In genomic region chr17:50079334-50080095, GRCh38 we compare ENCODE assay signal across 9 cellular contexts. TPM values are rescaled to one million over a fixed set of nuclear protein-coding genes. Genes with fewer than 3 reads are reported as not detected.
DNase-seq lines count a peak whose midpoint lies in the region; ATAC-seq and TF ChIP-seq lines count a peak whose summit lies in the region.
"Had no signal": no experiment of that assay in that cellular context is flagged by ENCODE, and none has a peak within 500 bp of the region (broad histone marks: within the 10 kb centered on the region; RNA-seq: fewer than 3 reads in every experiment).

No MANE protein-coding gene starts in this region.

- CTCF ChIA-PET in GM10248 (lab: Yijun Ruan, JAX), result interaction anchor here (0.9 to 3.4 kb wide), 7 partner anchors 8 to 121 kb away, joined by 3 to 35 read pairs (median 7); no protein-coding TSS in a partner anchor
- CTCF ChIA-PET in MCF 10A (lab: Yijun Ruan, JAX), result interaction anchor here (0.5 to 3.6 kb wide), 11 partner anchors 8 to 90 kb away, joined by 3 to 28 read pairs (median 5); no protein-coding TSS in a partner anchor

- no TSS peak for BruUV-seq in MCF 10A (replicated peaks; lab: Mats Ljungman, UMichigan)

- DNase-seq in GM10248 (ENCODE audit: extremely low spot score) (no peak), NAMALWA (ENCODE audit: low spot score) (peak; percentile 30), MCF 10A (ENCODE audit: unreplicated experiment) (peak; percentile 74), mucosa of descending colon (peak; percentile 86 to 89 (median 88)), HCEC 1CT (no peak)

- no peaks in the 10 kb centered on the region for H3K27me3 Mint-ChIP-seq in MCF 10A (ENCODE audit: insufficient read depth, unreplicated experiment)

- TF ChIP-seq CTCF in GM10248 (IDR thresholded peaks at IDR 0.05; ENCODE audit: control extremely low read depth, extremely low read depth, low read depth, missing control alignments), result peak; percentile 43
- TF ChIP-seq CTCF in MCF 10A (IDR thresholded peaks at IDR 0.05; ENCODE audit: unreplicated experiment), result peak; percentile 54
- TF ChIP-seq CTCF in mucosa of descending colon (IDR thresholded peaks at IDR 0.05), result peak; percentile 67

- ATAC-seq in mucosa of descending colon (peak; percentile 96), GM18498 (IDR thresholded peaks at IDR 0.05; ENCODE audit: unreplicated experiment) (no peak), HG03175 (IDR thresholded peaks at IDR 0.05; ENCODE audit: unreplicated experiment) (no peak), HG02588 (IDR thresholded peaks at IDR 0.05; ENCODE audit: unreplicated experiment) (no peak)

- no peak overlapping the region for H3K4me3 ChIP-seq in mucosa of descending colon

- H3K9me3 ChIP-seq in mucosa of descending colon, result no peaks in the 10 kb centered on the region

- no peak overlapping the region for H3K4me3 Mint-ChIP-seq in MCF 10A (ENCODE audit: unreplicated experiment)

- peak overlapping the region; percentile 43 for H3K27ac Mint-ChIP-seq in MCF 10A (ENCODE audit: low read depth, unreplicated experiment)

- H3K36me3 ChIP-seq in mucosa of descending colon (ENCODE audit: low read depth), result no peaks in the 10 kb centered on the region

- peaks cover 12% of the 10 kb centered on the region for H3K4me1 Mint-ChIP-seq in MCF 10A (ENCODE audit: insufficient read depth, unreplicated experiment)

- POLR2A ChIA-PET in GM10248 (lab: Yijun Ruan, JAX), result no interaction called here
- POLR2A ChIA-PET in MCF 10A (lab: Yijun Ruan, JAX), result interaction anchor here (1.1 to 4.7 kb wide), 5 partner anchors 12 to 24 kb away, joined by 3 to 29 read pairs (median 4); partner anchors contain the start of gene ITGA3

- peaks cover 4% of the 10 kb centered on the region for H3K4me1 ChIP-seq in mucosa of descending colon (ENCODE audit: low read depth)

- H3K9me3 Mint-ChIP-seq in MCF 10A (ENCODE audit: unreplicated experiment), result no peaks in the 10 kb centered on the region

- intact Hi-C loops in MCF 10A (cut with micrococcal nuclease), result no loop called here
- intact Hi-C loops in mucosa of descending colon (cut with DNase I, micrococcal nuclease), result no loop called here

- peaks cover 96% of the 10 kb centered on the region for H3K36me3 Mint-ChIP-seq in MCF 10A (ENCODE audit: insufficient read depth, unreplicated experiment)

RNA-seq across cellular contexts. Expression of gene PDK2, which starts 15.6 kb away (rescaled TPM):
- total RNA-seq in MCF 10A (2022), result 9.9 and 11.2 TPM in 2 replicates
- total RNA-seq in mucosa of descending colon, result 10 to 100 TPM; 51.0 to 91.6 (median 72.6) TPM

RNA-seq across cellular contexts. Expression of gene ITGA3, which starts 23.6 kb away (rescaled TPM):
- total RNA-seq in MCF 10A (2022), result 588 and 717 TPM in 2 replicates
- 100 to 1,000 TPM; 108 to 170 (median 108) TPM for total RNA-seq in mucosa of descending colon

RNA-seq across cellular contexts. Expression of gene SAMD14, which starts 50.4 kb away (rescaled TPM):
- 0.09 TPM in 1 of 2 replicates, not detected in the other for total RNA-seq in MCF 10A (2022)
- total RNA-seq in mucosa of descending colon, result 1 to 10 TPM in 2 of 3 donors, under 1 TPM in 1; 0.52 to 2.6 (median 1.2) TPM
- total RNA-seq: NCI-H460 had no signal

Comparison
In these comparisons a context has a peak if more than half of its experiments do, and no peak if none do; other contexts are left out.
1. DNase-seq: peak in NAMALWA (single experiment), MCF 10A (single experiment) and mucosa of descending colon (3 of 3); none in GM10248 (single experiment) and HCEC 1CT (single experiment).
2. Peak in every context shown above with its lines, with median percentiles within 50 percentile points of each other: CTCF ChIP-seq.